Comparison of ENCODE assay signal across 1 cellular context in the genomic region with DNA sequence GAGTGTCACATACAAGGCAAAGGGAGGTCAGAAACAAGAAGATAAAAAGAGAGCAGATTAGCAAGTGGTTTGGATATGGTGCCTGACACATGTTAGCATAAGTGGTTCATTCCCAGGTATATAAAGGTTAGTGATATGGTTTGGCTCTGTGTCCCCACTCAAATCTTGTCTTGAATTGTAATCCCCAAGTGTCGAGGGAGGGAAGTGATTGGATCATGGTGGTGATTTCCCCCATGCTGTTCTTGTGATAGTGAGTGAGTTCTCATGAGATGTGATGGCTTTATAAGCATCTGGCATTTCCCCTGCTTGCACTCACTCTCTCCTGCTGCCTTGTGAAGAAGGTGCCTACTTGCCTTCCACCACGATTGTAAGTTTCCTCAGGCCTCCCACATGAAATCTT.
TF ChIP-seq lines count a peak whose summit lies in the region.

No MANE protein-coding gene starts in this region.

TF ChIP-seq in K562, 482 proteins besides CTCF, POLR2A, EP300 and RAD21:
- peak; percentile 44 for TF ChIP-seq ZNF316 (IDR thresholded peaks at IDR 0.05)
- TF ChIP-seq SAFB2 (IDR thresholded peaks at IDR 0.05; ENCODE audit: borderline replicate concordance, low read depth, low read length, severe bottlenecking) = no peak
- TF ChIP-seq, protein P1, sequence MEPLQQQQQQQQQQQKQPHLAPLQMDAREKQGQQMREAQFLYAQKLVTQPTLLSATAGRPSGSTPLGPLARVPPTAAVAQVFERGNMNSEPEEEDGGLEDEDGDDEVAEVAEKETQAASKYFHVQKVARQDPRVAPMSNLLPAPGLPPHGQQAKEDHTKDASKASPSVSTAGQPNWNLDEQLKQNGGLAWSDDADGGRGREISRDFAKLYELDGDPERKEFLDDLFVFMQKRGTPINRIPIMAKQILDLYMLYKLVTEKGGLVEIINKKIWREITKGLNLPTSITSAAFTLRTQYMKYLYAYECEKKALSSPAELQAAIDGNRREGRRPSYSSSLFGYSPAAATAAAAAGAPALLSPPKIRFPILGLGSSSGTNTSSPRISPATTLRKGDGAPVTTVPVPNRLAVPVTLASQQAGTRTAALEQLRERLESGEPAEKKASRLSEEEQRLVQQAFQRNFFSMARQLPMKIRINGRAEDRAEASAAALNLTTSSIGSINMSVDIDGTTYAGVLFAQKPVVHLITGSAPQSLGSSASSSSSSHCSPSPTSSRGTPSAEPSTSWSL (CRISPR knock-in tag; IDR thresholded peaks at IDR 0.05; ENCODE audit: borderline replicate concordance) = no peak
- TF ChIP-seq BRD4 (IDR thresholded peaks at IDR 0.05) = no peak
- TF ChIP-seq, protein P2, sequence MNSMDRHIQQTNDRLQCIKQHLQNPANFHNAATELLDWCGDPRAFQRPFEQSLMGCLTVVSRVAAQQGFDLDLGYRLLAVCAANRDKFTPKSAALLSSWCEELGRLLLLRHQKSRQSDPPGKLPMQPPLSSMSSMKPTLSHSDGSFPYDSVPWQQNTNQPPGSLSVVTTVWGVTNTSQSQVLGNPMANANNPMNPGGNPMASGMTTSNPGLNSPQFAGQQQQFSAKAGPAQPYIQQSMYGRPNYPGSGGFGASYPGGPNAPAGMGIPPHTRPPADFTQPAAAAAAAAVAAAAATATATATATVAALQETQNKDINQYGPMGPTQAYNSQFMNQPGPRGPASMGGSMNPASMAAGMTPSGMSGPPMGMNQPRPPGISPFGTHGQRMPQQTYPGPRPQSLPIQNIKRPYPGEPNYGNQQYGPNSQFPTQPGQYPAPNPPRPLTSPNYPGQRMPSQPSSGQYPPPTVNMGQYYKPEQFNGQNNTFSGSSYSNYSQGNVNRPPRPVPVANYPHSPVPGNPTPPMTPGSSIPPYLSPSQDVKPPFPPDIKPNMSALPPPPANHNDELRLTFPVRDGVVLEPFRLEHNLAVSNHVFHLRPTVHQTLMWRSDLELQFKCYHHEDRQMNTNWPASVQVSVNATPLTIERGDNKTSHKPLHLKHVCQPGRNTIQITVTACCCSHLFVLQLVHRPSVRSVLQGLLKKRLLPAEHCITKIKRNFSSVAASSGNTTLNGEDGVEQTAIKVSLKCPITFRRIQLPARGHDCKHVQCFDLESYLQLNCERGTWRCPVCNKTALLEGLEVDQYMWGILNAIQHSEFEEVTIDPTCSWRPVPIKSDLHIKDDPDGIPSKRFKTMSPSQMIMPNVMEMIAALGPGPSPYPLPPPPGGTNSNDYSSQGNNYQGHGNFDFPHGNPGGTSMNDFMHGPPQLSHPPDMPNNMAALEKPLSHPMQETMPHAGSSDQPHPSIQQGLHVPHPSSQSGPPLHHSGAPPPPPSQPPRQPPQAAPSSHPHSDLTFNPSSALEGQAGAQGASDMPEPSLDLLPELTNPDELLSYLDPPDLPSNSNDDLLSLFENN (IDR thresholded peaks at IDR 0.05; ENCODE audit: low read depth in 2 of 2, low read length in 2 of 2) = no peak
- TF ChIP-seq, protein P3, sequence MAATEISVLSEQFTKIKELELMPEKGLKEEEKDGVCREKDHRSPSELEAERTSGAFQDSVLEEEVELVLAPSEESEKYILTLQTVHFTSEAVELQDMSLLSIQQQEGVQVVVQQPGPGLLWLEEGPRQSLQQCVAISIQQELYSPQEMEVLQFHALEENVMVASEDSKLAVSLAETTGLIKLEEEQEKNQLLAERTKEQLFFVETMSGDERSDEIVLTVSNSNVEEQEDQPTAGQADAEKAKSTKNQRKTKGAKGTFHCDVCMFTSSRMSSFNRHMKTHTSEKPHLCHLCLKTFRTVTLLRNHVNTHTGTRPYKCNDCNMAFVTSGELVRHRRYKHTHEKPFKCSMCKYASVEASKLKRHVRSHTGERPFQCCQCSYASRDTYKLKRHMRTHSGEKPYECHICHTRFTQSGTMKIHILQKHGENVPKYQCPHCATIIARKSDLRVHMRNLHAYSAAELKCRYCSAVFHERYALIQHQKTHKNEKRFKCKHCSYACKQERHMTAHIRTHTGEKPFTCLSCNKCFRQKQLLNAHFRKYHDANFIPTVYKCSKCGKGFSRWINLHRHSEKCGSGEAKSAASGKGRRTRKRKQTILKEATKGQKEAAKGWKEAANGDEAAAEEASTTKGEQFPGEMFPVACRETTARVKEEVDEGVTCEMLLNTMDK (IDR thresholded peaks at IDR 0.05; ENCODE audit: borderline replicate concordance, insufficient read depth, low read depth, low read length, poor library complexity, severe bottlenecking) = no peak
